7 cellular contexts compared by ENCODE assay signal in the genomic region with DNA sequence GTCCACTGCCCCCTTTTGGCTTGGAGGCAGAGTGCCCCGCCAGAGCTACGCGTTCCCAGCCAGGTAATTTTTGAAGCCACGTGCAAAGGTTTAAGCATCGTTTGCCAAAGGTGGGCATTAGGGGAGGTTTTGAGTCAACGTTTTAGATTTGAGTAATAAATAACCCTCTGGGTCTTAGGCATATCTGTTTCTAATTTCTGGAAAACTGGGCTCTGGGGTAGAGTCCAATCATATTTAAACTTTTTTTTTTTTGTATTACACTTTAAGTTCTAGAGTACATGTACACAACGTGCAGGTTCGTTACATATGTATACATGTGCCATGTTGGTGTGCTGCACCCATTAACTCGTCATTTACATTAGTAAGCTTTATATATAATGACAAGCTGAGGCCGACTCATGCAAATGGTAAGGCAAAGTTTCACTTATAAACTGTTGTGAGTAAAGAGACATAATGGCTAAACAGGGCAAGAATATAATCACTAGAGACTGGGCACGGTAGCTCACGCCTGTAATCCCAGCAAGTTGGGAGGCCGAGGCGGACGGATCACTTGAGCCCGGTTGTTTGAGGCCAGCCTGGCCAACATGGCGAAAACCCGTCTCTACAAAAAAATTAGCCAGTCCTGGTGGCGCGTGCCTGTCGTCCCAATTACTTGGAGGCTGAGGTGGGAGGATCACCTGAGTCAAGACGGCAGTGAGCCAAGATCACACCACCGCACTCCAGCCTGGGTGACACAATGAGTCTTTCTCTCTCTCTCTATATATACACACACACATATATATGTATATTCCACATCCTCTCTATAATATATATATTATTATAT. TPM values are rescaled to one million over a fixed set of nuclear protein-coding genes. Genes with fewer than 3 reads are reported as not detected.
A peak's percentile ranks its signal among the peaks of the same experiment; 100 is the strongest.
DNase-seq lines count a peak whose midpoint lies in the region; ATAC-seq and TF ChIP-seq lines count a peak whose summit lies in the region.

No MANE protein-coding gene starts in this region.

- H4K20me1 ChIP-seq in smooth muscle cell (ENCODE audit: low read depth): peaks cover 9% of the 10 kb centered on the region

- H3K4me2 ChIP-seq in smooth muscle cell: peak overlapping the region; percentile 69

- no peaks in the 10 kb centered on the region for H3K36me3 Mint-ChIP-seq in T-helper 17 cell (ENCODE audit: low read depth)

- no peaks in the 10 kb centered on the region for H3K36me3 ChIP-seq in smooth muscle cell (ENCODE audit: low read depth)

- H3F3A ChIP-seq in smooth muscle cell (ENCODE audit: low read depth): no peaks in the 10 kb centered on the region

- DNase-seq in GM20000 (ENCODE audit: low spot score) (no peak), T-helper 17 cell (no peak), foreskin keratinocyte (no peak), smooth muscle cell (lab: John Stamatoyannopoulos, UW; ENCODE audit: unreplicated experiment) (no peak), COLO668 (lab: John Stamatoyannopoulos, UW; ENCODE audit: unreplicated experiment) (no peak), iPS-NIHi11 (ENCODE audit: low spot score) (no peak), NCI-H345 treated with DMSO at 0.1 percent for 48 hours (lab: John Stamatoyannopoulos, UW; ENCODE audit: unreplicated experiment) (no peak)

- H2AFZ ChIP-seq in smooth muscle cell (ENCODE audit: low read depth): no peak overlapping the region

- peak overlapping the region; percentile 91 for H3K4me3 Mint-ChIP-seq in T-helper 17 cell

- no peak overlapping the region for H3K27ac ChIP-seq in foreskin keratinocyte
- H3K27ac ChIP-seq in smooth muscle cell (ENCODE audit: low read depth): no peak overlapping the region

- no peaks in the 10 kb centered on the region for H3K27me3 ChIP-seq in foreskin keratinocyte
- no peaks in the 10 kb centered on the region for H3K27me3 ChIP-seq in smooth muscle cell (ENCODE audit: low read depth)

- peaks cover 13% of the 10 kb centered on the region for H3K4me1 Mint-ChIP-seq in T-helper 17 cell

- H3K27ac Mint-ChIP-seq in T-helper 17 cell: peak overlapping the region; percentile 88

- WGBS in smooth muscle cell (ENCODE audit: low lambda C conversion rate): 67% methylated on average over 23 of the region's 23 CpGs

- H3K4me3 ChIP-seq in smooth muscle cell: peak overlapping the region; percentile 99

- no peak overlapping the region for H3K9ac ChIP-seq in smooth muscle cell (ENCODE audit: low read depth)

- H3K4me1 ChIP-seq in foreskin keratinocyte: no peaks in the 10 kb centered on the region
- no peaks in the 10 kb centered on the region for H3K4me1 ChIP-seq in smooth muscle cell (ENCODE audit: low read depth)

- TF ChIP-seq CTCF in GM20000 (IDR thresholded peaks at IDR 0.05; ENCODE audit: extremely low read depth, missing control alignments): peak; percentile 86
- TF ChIP-seq CTCF in foreskin keratinocyte (conservative IDR thresholded peaks at IDR 0.05): peak; percentile 97
- peak; percentile 61 for TF ChIP-seq CTCF in smooth muscle cell (IDR thresholded peaks at IDR 0.05; ENCODE audit: borderline replicate concordance, insufficient read depth, poor library complexity, severe bottlenecking)

- ATAC-seq in T-helper 17 cell (no peak), foreskin keratinocyte (peak; percentile 17)

- H3K9me3 ChIP-seq in T-helper 17 cell (ENCODE audit: control insufficient read depth, low read length, poor library complexity, severe bottlenecking) (no peaks in the 10 kb centered on the region), smooth muscle cell (replicated peaks; ENCODE audit: low read depth) (no peaks in the 10 kb centered on the region)

- H3K27me3 Mint-ChIP-seq in T-helper 17 cell: no peaks in the 10 kb centered on the region

- H3K79me2 ChIP-seq in smooth muscle cell (ENCODE audit: low read depth): peaks cover 41% of the 10 kb centered on the region

RNA-seq across cellular contexts. Expression of gene NR2C1, which starts 0.5 kb away (rescaled TPM):
- total RNA-seq in T-helper 17 cell (10 to 100 TPM; 49.9 to 55.6 TPM), foreskin keratinocyte (24.3 and 26.7 TPM in 2 replicates), smooth muscle cell (48.0 and 58.6 TPM in 2 replicates)
- polyA plus RNA-seq in foreskin keratinocyte (17.9 and 19.3 TPM in 2 replicates), smooth muscle cell (23.7 and 25.4 TPM in 2 replicates)
